Comparison of ENCODE assay signal across 1 cellular context in the genomic region with DNA sequence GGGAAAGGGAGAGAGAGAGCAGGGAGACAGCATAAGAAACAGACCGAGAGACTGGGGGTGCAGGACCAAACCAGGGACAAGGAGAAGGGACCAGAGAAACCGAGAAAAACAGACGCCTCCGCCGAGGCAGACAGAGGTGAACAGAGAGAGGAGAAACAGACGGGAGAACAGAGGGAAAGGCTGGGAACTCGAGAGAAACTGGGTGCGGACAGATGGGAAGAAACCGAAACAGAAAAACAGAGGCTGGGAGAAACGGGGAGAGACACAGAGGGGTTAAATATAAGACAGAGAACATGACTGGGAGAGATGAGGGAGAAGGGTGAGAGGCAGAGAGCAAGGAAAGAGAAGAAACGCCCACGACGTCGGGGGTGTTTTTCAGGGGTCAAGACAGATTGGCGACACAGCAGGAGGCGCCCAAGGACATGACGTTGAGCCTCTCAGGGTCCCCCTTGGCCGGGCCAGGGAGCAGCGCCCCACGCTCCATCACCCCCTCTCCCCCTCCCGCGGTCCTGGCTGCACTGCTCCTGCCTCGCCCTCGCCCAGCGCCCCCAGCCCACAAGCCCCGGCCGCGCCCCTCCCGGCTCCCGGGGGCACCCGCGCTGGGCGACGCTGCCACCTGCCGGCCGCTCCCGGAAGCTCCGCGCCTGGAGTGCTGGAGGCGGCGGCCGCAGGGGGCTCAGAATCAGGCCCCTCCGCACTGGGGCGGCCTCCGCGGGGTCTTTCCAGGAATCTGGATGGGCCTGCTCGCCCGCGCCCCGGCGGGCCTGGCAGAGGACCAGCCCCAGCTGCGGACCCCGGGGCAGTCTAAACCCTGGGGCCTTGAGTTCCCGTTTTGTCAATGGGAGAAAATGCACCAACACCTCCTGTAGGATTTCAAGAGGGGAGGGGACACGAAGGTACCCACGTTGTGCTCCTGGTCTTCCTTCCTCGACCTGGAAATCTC.
TF ChIP-seq lines count a peak whose summit lies in the region.

No MANE protein-coding gene starts in this region.

TF ChIP-seq in K562, 482 proteins besides CTCF, POLR2A, EP300 and RAD21 (continued from another document and continues in another):
- TF ChIP-seq, protein P1, sequence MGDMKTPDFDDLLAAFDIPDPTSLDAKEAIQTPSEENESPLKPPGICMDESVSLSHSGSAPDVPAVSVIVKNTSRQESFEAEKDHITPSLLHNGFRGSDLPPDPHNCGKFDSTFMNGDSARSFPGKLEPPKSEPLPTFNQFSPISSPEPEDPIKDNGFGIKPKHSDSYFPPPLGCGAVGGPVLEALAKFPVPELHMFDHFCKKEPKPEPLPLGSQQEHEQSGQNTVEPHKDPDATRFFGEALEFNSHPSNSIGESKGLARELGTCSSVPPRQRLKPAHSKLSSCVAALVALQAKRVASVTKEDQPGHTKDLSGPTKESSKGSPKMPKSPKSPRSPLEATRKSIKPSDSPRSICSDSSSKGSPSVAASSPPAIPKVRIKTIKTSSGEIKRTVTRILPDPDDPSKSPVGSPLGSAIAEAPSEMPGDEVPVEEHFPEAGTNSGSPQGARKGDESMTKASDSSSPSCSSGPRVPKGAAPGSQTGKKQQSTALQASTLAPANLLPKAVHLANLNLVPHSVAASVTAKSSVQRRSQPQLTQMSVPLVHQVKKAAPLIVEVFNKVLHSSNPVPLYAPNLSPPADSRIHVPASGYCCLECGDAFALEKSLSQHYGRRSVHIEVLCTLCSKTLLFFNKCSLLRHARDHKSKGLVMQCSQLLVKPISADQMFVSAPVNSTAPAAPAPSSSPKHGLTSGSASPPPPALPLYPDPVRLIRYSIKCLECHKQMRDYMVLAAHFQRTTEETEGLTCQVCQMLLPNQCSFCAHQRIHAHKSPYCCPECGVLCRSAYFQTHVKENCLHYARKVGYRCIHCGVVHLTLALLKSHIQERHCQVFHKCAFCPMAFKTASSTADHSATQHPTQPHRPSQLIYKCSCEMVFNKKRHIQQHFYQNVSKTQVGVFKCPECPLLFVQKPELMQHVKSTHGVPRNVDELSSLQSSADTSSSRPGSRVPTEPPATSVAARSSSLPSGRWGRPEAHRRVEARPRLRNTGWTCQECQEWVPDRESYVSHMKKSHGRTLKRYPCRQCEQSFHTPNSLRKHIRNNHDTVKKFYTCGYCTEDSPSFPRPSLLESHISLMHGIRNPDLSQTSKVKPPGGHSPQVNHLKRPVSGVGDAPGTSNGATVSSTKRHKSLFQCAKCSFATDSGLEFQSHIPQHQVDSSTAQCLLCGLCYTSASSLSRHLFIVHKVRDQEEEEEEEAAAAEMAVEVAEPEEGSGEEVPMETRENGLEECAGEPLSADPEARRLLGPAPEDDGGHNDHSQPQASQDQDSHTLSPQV (IDR thresholded peaks at IDR 0.05) = no peak
- TF ChIP-seq MBD2 (IDR thresholded peaks at IDR 0.05; ENCODE audit: borderline replicate concordance, low read depth) = no peak
- TF ChIP-seq SRSF3 (IDR thresholded peaks at IDR 0.05; ENCODE audit: insufficient read depth, low read length) = no peak
- TF ChIP-seq ADNP (tag; IDR thresholded peaks at IDR 0.05) = no peak
- TF ChIP-seq, protein P2, sequence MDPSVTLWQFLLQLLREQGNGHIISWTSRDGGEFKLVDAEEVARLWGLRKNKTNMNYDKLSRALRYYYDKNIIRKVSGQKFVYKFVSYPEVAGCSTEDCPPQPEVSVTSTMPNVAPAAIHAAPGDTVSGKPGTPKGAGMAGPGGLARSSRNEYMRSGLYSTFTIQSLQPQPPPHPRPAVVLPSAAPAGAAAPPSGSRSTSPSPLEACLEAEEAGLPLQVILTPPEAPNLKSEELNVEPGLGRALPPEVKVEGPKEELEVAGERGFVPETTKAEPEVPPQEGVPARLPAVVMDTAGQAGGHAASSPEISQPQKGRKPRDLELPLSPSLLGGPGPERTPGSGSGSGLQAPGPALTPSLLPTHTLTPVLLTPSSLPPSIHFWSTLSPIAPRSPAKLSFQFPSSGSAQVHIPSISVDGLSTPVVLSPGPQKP (CRISPR knock-in tag; IDR thresholded peaks at IDR 0.05) = no peak
- TF ChIP-seq RBBP5 (IDR thresholded peaks at IDR 0.05; ENCODE audit: borderline replicate concordance, insufficient read depth, low read length, poor library complexity, severe bottlenecking) = no peak
- no peak for TF ChIP-seq ELF2 (CRISPR knock-in tag; IDR thresholded peaks at IDR 0.05)
- no peak for TF ChIP-seq MGA (IDR thresholded peaks at IDR 0.05)
- TF ChIP-seq MAFF (IDR thresholded peaks at IDR 0.05; ENCODE audit: low read length) = no peak
- TF ChIP-seq KAT8 (IDR thresholded peaks at IDR 0.05; ENCODE audit: low read depth) = peak; percentile 17; the same call in 1 of the 2 replicates
- no peak for TF ChIP-seq TCF3 (CRISPR knock-in tag; IDR thresholded peaks at IDR 0.05)
- TF ChIP-seq POLR2G (IDR thresholded peaks at IDR 0.05; ENCODE audit: low read depth, low read length) = no peak
- TF ChIP-seq NR1H2 (CRISPR knock-in tag; IDR thresholded peaks at IDR 0.05) = no peak
- TF ChIP-seq HDAC8 (tag; IDR thresholded peaks at IDR 0.05) = no peak
- no peak for TF ChIP-seq POLR3G (IDR thresholded peaks at IDR 0.05; ENCODE audit: extremely low read depth, insufficient read length, insufficient replicate concordance)
- no peak for TF ChIP-seq HINFP (tag; conservative IDR thresholded peaks at IDR 0.05; ENCODE audit: low read depth)
- no peak for TF ChIP-seq HNRNPUL1 (IDR thresholded peaks at IDR 0.05; ENCODE audit: low read length)
- TF ChIP-seq, protein P3, sequence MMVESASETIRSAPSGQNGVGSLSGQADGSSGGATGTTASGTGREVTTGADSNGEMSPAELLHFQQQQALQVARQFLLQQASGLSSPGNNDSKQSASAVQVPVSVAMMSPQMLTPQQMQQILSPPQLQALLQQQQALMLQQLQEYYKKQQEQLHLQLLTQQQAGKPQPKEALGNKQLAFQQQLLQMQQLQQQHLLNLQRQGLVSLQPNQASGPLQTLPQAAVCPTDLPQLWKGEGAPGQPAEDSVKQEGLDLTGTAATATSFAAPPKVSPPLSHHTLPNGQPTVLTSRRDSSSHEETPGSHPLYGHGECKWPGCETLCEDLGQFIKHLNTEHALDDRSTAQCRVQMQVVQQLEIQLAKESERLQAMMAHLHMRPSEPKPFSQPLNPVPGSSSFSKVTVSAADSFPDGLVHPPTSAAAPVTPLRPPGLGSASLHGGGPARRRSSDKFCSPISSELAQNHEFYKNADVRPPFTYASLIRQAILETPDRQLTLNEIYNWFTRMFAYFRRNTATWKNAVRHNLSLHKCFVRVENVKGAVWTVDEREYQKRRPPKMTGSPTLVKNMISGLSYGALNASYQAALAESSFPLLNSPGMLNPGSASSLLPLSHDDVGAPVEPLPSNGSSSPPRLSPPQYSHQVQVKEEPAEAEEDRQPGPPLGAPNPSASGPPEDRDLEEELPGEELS (CRISPR knock-in tag; IDR thresholded peaks at IDR 0.05; ENCODE audit: borderline replicate concordance) = no peak
- TF ChIP-seq ZNF668 (CRISPR knock-in tag; IDR thresholded peaks at IDR 0.05) = no peak
- no peak for TF ChIP-seq ZNF583 (CRISPR knock-in tag; IDR thresholded peaks at IDR 0.05)
- TF ChIP-seq SMC3 (conservative IDR thresholded peaks at IDR 0.05; ENCODE audit: insufficient read depth, low read depth, low read length) = peak; percentile 61
- TF ChIP-seq ZNF551 (CRISPR knock-in tag; IDR thresholded peaks at IDR 0.05) = no peak
- TF ChIP-seq STAG1 (CRISPR knock-in tag; IDR thresholded peaks at IDR 0.05; ENCODE audit: borderline replicate concordance) = no peak
- no peak for TF ChIP-seq SRSF9 (IDR thresholded peaks at IDR 0.05; ENCODE audit: borderline replicate concordance, low read depth, low read length)
- TF ChIP-seq TCF15 (CRISPR knock-in tag; IDR thresholded peaks at IDR 0.05) = no peak
- no peak for TF ChIP-seq NUFIP1 (IDR thresholded peaks at IDR 0.05; ENCODE audit: partially characterized antibody)
- TF ChIP-seq, protein P4, sequence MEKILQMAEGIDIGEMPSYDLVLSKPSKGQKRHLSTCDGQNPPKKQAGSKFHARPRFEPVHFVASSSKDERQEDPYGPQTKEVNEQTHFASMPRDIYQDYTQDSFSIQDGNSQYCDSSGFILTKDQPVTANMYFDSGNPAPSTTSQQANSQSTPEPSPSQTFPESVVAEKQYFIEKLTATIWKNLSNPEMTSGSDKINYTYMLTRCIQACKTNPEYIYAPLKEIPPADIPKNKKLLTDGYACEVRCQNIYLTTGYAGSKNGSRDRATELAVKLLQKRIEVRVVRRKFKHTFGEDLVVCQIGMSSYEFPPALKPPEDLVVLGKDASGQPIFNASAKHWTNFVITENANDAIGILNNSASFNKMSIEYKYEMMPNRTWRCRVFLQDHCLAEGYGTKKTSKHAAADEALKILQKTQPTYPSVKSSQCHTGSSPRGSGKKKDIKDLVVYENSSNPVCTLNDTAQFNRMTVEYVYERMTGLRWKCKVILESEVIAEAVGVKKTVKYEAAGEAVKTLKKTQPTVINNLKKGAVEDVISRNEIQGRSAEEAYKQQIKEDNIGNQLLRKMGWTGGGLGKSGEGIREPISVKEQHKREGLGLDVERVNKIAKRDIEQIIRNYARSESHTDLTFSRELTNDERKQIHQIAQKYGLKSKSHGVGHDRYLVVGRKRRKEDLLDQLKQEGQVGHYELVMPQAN (IDR thresholded peaks at IDR 0.05; ENCODE audit: borderline replicate concordance) = 0 out of 2 replicates have a peak, but pooled peaks have one; percentile 22
- no peak for TF ChIP-seq SMARCA4 (IDR thresholded peaks at IDR 0.05)
- TF ChIP-seq U2AF2 (optimal IDR thresholded peaks at IDR 0.05; ENCODE audit: low read depth, low read length) = no peak
